ENCODE assay signal across 1 cellular context in the genomic region with DNA sequence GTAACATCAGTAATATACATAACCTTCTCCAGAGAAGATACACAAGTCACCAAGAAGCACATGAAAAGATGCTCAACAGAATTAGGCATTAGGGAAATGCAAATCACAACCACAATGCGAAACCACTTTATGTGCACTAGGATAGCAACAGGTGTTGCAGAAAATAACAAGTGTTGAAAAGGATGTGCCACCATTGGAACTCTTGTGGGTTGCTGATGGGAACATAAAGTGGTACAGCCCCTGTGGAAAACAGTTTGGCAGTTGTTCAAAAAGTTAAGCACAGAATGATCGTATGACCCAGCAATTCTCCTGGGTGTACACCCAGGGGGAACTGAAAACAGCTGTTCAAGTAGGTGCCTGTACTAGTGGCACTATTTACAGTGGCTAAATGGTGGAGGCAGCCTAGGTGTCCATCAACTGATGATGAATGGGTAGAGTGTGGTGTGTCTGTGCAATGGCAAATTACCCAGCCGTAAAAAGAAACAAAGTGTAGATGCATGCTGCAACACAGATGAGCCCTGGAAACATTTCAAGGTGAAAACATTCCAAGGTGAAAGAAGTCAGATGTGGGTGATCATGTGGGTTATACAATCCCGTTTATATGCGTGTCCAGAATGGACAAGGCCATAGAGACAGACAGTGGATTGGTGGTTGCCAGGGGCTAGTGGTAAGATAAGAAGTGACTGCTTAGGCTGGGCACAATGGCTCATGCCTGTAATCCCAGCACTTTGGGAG.
TF ChIP-seq lines count a peak whose summit lies in the region.

No MANE protein-coding gene starts in this region.

TF ChIP-seq in HepG2, 621 proteins besides CTCF, POLR2A, EP300 and RAD21:
- TF ChIP-seq, protein P1, sequence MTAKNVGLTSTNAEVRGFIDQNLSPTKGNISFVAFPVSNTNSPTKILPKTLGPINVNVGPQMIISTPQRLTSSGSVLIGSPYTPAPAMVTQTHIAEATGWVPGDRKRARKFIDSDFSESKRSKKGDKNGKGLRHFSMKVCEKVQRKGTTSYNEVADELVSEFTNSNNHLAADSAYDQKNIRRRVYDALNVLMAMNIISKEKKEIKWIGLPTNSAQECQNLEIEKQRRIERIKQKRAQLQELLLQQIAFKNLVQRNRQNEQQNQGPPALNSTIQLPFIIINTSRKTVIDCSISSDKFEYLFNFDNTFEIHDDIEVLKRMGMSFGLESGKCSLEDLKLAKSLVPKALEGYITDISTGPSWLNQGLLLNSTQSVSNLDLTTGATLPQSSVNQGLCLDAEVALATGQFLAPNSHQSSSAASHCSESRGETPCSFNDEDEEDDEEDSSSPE (CRISPR knock-in tag; IDR thresholded peaks at IDR 0.05), result no peak
- TF ChIP-seq ISX (CRISPR knock-in tag; conservative IDR thresholded peaks at IDR 0.05) (no peak), KMT2A (CRISPR knock-in tag; IDR thresholded peaks at IDR 0.05) (no peak), ZNF75D (CRISPR knock-in tag; IDR thresholded peaks at IDR 0.05; ENCODE audit: borderline replicate concordance) (no peak), SALL2 (CRISPR knock-in tag; IDR thresholded peaks at IDR 0.05) (no peak), ZNF556 (CRISPR knock-in tag; IDR thresholded peaks at IDR 0.05; ENCODE audit: borderline replicate concordance) (no peak), SRSF9 (IDR thresholded peaks at IDR 0.05; ENCODE audit: borderline replicate concordance, insufficient read depth, low read depth, low read length, poor library complexity, severe bottlenecking) (no peak), AHR (CRISPR knock-in tag; IDR thresholded peaks at IDR 0.05) (no peak)
- TF ChIP-seq, protein P2, sequence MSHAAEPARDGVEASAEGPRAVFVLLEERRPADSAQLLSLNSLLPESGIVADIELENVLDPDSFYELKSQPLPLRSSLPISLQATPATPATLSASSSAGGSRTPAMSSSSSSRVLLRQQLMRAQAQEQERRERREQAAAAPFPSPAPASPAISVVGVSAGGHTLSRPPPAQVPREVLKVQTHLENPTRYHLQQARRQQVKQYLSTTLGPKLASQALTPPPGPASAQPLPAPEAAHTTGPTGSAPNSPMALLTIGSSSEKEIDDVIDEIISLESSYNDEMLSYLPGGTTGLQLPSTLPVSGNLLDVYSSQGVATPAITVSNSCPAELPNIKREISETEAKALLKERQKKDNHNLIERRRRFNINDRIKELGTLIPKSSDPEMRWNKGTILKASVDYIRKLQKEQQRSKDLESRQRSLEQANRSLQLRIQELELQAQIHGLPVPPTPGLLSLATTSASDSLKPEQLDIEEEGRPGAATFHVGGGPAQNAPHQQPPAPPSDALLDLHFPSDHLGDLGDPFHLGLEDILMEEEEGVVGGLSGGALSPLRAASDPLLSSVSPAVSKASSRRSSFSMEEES (CRISPR knock-in tag; IDR thresholded peaks at IDR 0.05), result no peak
- TF ChIP-seq, protein P3, sequence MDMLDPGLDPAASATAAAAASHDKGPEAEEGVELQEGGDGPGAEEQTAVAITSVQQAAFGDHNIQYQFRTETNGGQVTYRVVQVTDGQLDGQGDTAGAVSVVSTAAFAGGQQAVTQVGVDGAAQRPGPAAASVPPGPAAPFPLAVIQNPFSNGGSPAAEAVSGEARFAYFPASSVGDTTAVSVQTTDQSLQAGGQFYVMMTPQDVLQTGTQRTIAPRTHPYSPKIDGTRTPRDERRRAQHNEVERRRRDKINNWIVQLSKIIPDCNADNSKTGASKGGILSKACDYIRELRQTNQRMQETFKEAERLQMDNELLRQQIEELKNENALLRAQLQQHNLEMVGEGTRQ (IDR thresholded peaks at IDR 0.05; ENCODE audit: low read depth, low read length), result no peak
- TF ChIP-seq, protein P3 (CRISPR knock-in tag; IDR thresholded peaks at IDR 0.05; ENCODE audit: borderline replicate concordance), result no peak
